ENCODE assay signal across 1 cellular context in the genomic region with DNA sequence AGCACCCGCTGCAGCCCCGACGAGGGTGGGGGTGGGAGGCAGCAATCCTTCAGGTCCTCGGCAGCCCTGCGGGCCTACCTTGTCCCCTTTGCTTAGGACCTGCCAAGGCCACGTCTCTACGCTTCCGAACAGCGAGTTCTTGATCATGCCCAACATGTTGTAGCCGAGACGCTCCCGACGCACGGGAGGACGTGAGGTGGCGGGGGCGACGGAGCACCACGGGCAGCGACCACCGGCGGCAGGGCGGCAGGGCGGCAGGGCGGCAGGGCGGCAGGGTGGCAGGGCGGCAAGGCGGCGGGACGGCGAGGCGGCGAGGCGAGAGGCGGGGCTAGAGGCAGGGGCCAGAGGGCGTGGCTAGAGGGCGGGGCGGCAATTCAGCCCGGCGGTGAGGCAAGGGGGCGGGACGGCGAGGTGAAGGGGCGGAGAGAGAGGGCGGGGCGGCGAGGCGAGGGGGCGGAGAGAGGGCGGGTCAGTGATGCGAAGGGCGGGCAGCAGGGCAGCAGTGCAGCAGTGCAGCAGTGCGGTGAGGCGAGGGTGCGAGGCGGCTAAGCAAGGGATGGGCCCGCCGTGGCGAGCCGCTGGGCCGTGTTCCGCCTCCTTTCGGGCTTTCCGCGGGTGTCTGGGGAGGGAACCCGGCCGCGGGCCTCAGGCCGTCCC.
TF ChIP-seq lines count a peak whose summit lies in the region.

A gene with protein sequence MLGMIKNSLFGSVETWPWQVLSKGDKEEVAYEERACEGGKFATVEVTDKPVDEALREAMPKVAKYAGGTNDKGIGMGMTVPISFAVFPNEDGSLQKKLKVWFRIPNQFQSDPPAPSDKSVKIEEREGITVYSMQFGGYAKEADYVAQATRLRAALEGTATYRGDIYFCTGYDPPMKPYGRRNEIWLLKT (minus strand): TSS at position 307 of the 657 bp plus-strand sequence. CDS start 151 bp downstream, at position 156.

TF ChIP-seq in HEK293, 187 proteins besides CTCF, POLR2A, EP300 and RAD21 (continued from another document and continues in another):
- TF ChIP-seq, protein P1, sequence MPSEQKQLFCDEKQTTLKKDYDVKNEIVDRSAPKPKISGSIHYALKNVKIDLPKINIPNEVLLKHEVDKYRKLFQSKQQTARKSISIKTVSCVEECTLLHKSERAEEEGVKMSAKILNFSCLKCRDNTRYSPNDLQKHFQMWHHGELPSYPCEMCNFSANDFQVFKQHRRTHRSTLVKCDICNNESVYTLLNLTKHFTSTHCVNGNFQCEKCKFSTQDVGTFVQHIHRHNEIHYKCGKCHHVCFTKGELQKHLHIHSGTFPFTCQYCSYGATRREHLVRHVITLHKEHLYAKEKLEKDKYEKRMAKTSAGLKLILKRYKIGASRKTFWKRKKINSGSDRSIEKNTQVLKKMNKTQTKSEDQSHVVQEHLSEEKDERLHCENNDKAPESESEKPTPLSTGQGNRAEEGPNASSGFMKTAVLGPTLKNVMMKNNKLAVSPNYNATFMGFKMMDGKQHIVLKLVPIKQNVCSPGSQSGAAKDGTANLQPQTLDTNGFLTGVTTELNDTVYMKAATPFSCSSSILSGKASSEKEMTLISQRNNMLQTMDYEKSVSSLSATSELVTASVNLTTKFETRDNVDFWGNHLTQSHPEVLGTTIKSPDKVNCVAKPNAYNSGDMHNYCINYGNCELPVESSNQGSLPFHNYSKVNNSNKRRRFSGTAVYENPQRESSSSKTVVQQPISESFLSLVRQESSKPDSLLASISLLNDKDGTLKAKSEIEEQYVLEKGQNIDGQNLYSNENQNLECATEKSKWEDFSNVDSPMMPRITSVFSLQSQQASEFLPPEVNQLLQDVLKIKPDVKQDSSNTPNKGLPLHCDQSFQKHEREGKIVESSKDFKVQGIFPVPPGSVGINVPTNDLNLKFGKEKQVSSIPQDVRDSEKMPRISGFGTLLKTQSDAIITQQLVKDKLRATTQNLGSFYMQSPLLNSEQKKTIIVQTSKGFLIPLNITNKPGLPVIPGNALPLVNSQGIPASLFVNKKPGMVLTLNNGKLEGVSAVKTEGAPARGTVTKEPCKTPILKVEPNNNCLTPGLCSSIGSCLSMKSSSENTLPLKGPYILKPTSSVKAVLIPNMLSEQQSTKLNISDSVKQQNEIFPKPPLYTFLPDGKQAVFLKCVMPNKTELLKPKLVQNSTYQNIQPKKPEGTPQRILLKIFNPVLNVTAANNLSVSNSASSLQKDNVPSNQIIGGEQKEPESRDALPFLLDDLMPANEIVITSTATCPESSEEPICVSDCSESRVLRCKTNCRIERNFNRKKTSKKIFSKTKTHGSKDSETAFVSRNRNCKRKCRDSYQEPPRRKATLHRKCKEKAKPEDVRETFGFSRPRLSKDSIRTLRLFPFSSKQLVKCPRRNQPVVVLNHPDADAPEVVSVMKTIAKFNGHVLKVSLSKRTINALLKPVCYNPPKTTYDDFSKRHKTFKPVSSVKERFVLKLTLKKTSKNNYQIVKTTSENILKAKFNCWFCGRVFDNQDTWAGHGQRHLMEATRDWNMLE (tag by site-specific recombination; conservative IDR thresholded peaks at IDR 0.05; ENCODE audit: low read depth), result no peak
- no peak for TF ChIP-seq ZNF23 (tag by site-specific recombination; IDR thresholded peaks at IDR 0.05; ENCODE audit: borderline replicate concordance)
- no peak for TF ChIP-seq YY1 (tag by site-specific recombination; IDR thresholded peaks at IDR 0.05)
- no peak for TF ChIP-seq KLF7 (tag by site-specific recombination; IDR thresholded peaks at IDR 0.05; ENCODE audit: borderline replicate concordance)
- TF ChIP-seq, protein P2, sequence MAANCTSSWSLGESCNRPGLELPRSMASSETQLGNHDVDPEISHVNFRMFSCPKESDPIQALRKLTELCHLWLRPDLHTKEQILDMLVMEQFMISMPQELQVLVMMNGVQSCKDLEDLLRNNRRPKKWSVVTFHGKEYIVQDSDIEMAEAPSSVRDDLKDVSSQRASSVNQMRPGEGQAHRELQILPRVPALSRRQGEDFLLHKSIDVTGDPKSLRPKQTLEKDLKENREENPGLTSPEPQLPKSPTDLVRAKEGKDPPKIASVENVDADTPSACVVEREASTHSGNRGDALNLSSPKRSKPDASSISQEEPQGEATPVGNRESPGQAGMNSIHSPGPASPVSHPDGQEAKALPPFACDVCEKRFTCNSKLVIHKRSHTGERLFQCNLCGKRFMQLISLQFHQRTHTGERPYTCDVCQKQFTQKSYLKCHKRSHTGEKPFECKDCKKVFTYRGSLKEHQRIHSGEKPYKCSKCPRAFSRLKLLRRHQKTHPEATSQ (tag by site-specific recombination; IDR thresholded peaks at IDR 0.05), result peak; percentile 23; the same call in 1 of the 2 replicates
- TF ChIP-seq, protein P3, sequence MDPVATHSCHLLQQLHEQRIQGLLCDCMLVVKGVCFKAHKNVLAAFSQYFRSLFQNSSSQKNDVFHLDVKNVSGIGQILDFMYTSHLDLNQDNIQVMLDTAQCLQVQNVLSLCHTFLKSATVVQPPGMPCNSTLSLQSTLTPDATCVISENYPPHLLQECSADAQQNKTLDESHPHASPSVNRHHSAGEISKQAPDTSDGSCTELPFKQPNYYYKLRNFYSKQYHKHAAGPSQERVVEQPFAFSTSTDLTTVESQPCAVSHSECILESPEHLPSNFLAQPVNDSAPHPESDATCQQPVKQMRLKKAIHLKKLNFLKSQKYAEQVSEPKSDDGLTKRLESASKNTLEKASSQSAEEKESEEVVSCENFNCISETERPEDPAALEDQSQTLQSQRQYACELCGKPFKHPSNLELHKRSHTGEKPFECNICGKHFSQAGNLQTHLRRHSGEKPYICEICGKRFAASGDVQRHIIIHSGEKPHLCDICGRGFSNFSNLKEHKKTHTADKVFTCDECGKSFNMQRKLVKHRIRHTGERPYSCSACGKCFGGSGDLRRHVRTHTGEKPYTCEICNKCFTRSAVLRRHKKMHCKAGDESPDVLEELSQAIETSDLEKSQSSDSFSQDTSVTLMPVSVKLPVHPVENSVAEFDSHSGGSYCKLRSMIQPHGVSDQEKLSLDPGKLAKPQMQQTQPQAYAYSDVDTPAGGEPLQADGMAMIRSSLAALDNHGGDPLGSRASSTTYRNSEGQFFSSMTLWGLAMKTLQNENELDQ (tag by site-specific recombination; IDR thresholded peaks at IDR 0.05; ENCODE audit: low read depth), result no peak
- TF ChIP-seq ZNF416 (tag by site-specific recombination; IDR thresholded peaks at IDR 0.05), result no peak
- no peak for TF ChIP-seq ZNF37A (tag by site-specific recombination; IDR thresholded peaks at IDR 0.05)
- TF ChIP-seq ZXDB (tag by site-specific recombination; IDR thresholded peaks at IDR 0.05), result peak; percentile 14; the same call in 1 of the 2 replicates
- no peak for TF ChIP-seq ZNF114 (tag by site-specific recombination; IDR thresholded peaks at IDR 0.05)
- TF ChIP-seq, protein P4, sequence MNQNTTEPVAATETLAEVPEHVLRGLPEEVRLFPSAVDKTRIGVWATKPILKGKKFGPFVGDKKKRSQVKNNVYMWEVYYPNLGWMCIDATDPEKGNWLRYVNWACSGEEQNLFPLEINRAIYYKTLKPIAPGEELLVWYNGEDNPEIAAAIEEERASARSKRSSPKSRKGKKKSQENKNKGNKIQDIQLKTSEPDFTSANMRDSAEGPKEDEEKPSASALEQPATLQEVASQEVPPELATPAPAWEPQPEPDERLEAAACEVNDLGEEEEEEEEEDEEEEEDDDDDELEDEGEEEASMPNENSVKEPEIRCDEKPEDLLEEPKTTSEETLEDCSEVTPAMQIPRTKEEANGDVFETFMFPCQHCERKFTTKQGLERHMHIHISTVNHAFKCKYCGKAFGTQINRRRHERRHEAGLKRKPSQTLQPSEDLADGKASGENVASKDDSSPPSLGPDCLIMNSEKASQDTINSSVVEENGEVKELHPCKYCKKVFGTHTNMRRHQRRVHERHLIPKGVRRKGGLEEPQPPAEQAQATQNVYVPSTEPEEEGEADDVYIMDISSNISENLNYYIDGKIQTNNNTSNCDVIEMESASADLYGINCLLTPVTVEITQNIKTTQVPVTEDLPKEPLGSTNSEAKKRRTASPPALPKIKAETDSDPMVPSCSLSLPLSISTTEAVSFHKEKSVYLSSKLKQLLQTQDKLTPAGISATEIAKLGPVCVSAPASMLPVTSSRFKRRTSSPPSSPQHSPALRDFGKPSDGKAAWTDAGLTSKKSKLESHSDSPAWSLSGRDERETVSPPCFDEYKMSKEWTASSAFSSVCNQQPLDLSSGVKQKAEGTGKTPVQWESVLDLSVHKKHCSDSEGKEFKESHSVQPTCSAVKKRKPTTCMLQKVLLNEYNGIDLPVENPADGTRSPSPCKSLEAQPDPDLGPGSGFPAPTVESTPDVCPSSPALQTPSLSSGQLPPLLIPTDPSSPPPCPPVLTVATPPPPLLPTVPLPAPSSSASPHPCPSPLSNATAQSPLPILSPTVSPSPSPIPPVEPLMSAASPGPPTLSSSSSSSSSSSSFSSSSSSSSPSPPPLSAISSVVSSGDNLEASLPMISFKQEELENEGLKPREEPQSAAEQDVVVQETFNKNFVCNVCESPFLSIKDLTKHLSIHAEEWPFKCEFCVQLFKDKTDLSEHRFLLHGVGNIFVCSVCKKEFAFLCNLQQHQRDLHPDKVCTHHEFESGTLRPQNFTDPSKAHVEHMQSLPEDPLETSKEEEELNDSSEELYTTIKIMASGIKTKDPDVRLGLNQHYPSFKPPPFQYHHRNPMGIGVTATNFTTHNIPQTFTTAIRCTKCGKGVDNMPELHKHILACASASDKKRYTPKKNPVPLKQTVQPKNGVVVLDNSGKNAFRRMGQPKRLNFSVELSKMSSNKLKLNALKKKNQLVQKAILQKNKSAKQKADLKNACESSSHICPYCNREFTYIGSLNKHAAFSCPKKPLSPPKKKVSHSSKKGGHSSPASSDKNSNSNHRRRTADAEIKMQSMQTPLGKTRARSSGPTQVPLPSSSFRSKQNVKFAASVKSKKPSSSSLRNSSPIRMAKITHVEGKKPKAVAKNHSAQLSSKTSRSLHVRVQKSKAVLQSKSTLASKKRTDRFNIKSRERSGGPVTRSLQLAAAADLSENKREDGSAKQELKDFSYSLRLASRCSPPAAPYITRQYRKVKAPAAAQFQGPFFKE (tag by site-specific recombination; IDR thresholded peaks at IDR 0.05; ENCODE audit: borderline replicate concordance), result peak; percentile 34; the same call in 1 of the 2 replicates
- TF ChIP-seq HOXA7 (CRISPR knock-in tag; IDR thresholded peaks at IDR 0.05; ENCODE audit: borderline replicate concordance), result no peak
- peak; percentile 18; the same call in 1 of the 2 replicates for TF ChIP-seq ZNF2 (tag by site-specific recombination; IDR thresholded peaks at IDR 0.05)
- TF ChIP-seq, protein P5, sequence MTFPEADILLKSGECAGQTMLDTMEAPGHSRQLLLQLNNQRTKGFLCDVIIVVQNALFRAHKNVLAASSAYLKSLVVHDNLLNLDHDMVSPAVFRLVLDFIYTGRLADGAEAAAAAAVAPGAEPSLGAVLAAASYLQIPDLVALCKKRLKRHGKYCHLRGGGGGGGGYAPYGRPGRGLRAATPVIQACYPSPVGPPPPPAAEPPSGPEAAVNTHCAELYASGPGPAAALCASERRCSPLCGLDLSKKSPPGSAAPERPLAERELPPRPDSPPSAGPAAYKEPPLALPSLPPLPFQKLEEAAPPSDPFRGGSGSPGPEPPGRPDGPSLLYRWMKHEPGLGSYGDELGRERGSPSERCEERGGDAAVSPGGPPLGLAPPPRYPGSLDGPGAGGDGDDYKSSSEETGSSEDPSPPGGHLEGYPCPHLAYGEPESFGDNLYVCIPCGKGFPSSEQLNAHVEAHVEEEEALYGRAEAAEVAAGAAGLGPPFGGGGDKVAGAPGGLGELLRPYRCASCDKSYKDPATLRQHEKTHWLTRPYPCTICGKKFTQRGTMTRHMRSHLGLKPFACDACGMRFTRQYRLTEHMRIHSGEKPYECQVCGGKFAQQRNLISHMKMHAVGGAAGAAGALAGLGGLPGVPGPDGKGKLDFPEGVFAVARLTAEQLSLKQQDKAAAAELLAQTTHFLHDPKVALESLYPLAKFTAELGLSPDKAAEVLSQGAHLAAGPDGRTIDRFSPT (tag by site-specific recombination; IDR thresholded peaks at IDR 0.05), result peak; percentile 69; the same call in 1 of the 2 replicates
- TF ChIP-seq MEIS1 (CRISPR knock-in tag; IDR thresholded peaks at IDR 0.05; ENCODE audit: borderline replicate concordance), result no peak
- TF ChIP-seq ZNF544 (tag by site-specific recombination; IDR thresholded peaks at IDR 0.05), result no peak
- TF ChIP-seq, protein P6, sequence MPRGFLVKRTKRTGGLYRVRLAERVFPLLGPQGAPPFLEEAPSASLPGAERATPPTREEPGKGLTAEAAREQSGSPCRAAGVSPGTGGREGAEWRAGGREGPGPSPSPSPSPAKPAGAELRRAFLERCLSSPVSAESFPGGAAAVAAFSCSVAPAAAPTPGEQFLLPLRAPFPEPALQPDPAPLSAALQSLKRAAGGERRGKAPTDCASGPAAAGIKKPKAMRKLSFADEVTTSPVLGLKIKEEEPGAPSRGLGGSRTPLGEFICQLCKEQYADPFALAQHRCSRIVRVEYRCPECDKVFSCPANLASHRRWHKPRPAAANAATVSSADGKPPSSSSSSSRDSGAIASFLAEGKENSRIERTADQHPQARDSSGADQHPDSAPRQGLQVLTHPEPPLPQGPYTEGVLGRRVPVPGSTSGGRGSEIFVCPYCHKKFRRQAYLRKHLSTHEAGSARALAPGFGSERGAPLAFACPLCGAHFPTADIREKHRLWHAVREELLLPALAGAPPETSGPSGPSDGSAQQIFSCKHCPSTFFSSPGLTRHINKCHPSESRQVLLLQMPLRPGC (tag by site-specific recombination; IDR thresholded peaks at IDR 0.05), result no peak
- TF ChIP-seq ZNF133 (tag by site-specific recombination; IDR thresholded peaks at IDR 0.05), result no peak
- TF ChIP-seq ZFP37 (tag by site-specific recombination; IDR thresholded peaks at IDR 0.05), result no peak
- TF ChIP-seq ZNF473 (tag by site-specific recombination; IDR thresholded peaks at IDR 0.05), result no peak
- TF ChIP-seq ZBTB17 (tag by site-specific recombination; IDR thresholded peaks at IDR 0.05), result no peak
- no peak for TF ChIP-seq GFI1B (tag by site-specific recombination; IDR thresholded peaks at IDR 0.05)
- TF ChIP-seq ZIC2 (tag by site-specific recombination; IDR thresholded peaks at IDR 0.05), result peak; percentile 26; the same call in 1 of the 2 replicates
- TF ChIP-seq ZNF354C (tag by site-specific recombination; IDR thresholded peaks at IDR 0.05; ENCODE audit: borderline replicate concordance, low read depth), result no peak
- TF ChIP-seq ZNF660 (tag by site-specific recombination; IDR thresholded peaks at IDR 0.05), result peak; percentile 57; the same call in 1 of the 2 replicates
- TF ChIP-seq, protein P7, sequence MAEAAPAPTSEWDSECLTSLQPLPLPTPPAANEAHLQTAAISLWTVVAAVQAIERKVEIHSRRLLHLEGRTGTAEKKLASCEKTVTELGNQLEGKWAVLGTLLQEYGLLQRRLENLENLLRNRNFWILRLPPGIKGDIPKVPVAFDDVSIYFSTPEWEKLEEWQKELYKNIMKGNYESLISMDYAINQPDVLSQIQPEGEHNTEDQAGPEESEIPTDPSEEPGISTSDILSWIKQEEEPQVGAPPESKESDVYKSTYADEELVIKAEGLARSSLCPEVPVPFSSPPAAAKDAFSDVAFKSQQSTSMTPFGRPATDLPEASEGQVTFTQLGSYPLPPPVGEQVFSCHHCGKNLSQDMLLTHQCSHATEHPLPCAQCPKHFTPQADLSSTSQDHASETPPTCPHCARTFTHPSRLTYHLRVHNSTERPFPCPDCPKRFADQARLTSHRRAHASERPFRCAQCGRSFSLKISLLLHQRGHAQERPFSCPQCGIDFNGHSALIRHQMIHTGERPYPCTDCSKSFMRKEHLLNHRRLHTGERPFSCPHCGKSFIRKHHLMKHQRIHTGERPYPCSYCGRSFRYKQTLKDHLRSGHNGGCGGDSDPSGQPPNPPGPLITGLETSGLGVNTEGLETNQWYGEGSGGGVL (tag by site-specific recombination; IDR thresholded peaks at IDR 0.05), result 0 out of 2 replicates have a peak, but pooled peaks have one; percentile 4
- no peak for TF ChIP-seq ZNF391 (tag by site-specific recombination; IDR thresholded peaks at IDR 0.05; ENCODE audit: borderline replicate concordance, low read depth)
- no peak for TF ChIP-seq ZNF426 (tag by site-specific recombination; IDR thresholded peaks at IDR 0.05)
